Comparison of ENCODE assay signal across 1 cellular context in genomic region chr10:129865960-129866359, GRCh38.
A peak's percentile ranks its signal among the peaks of the same experiment; 100 is the strongest.
TF ChIP-seq lines count a peak whose summit lies in the region.

No MANE protein-coding gene starts in this region.

TF ChIP-seq in HepG2, 621 proteins besides CTCF, POLR2A, EP300 and RAD21 (continued from another document):
- TF ChIP-seq ZNF609 (CRISPR knock-in tag; IDR thresholded peaks at IDR 0.05; ENCODE audit: borderline replicate concordance) (peak; percentile 33; the same call in 1 of the 2 replicates), ZSCAN30 (CRISPR knock-in tag; IDR thresholded peaks at IDR 0.05) (no peak), NR2F1 (CRISPR knock-in tag; IDR thresholded peaks at IDR 0.05) (0 out of 4 replicates have a peak, but pooled peaks of 1 of the 2 experiments have one; percentile 18), ZSCAN25 (CRISPR knock-in tag; IDR thresholded peaks at IDR 0.05) (no peak), ZNF543 (CRISPR knock-in tag; IDR thresholded peaks at IDR 0.05) (no peak), SOX6 (IDR thresholded peaks at IDR 0.05) (no peak), SOX6 (CRISPR knock-in tag; IDR thresholded peaks at IDR 0.05) (peak; percentile 41; the same call in 1 of the 2 replicates), RARA (CRISPR knock-in tag; IDR thresholded peaks at IDR 0.05) (peak; percentile 75), HNF4G (IDR thresholded peaks at IDR 0.05; ENCODE audit: borderline replicate concordance, low read depth, low read length) (0 out of 2 replicates have a peak, but pooled peaks have one; percentile 29), HNF4G (CRISPR knock-in tag; IDR thresholded peaks at IDR 0.05; ENCODE audit: borderline replicate concordance, low read depth) (no peak), NCOR1 (IDR thresholded peaks at IDR 0.05; ENCODE audit: borderline replicate concordance, low read length) (0 out of 2 replicates have a peak, but pooled peaks have one; percentile 27), ZNF674 (CRISPR knock-in tag; IDR thresholded peaks at IDR 0.05; ENCODE audit: low read depth) (no peak), MATR3 (CRISPR knock-in tag; IDR thresholded peaks at IDR 0.05) (no peak), NR2F2 (IDR thresholded peaks at IDR 0.05; ENCODE audit: borderline replicate concordance, low read depth) (0 out of 2 replicates have a peak, but pooled peaks have one; percentile 19), ZSCAN31 (CRISPR knock-in tag; IDR thresholded peaks at IDR 0.05; ENCODE audit: low read depth) (no peak), NR2F6 (IDR thresholded peaks at IDR 0.05) (peak; percentile 57; the same call in 1 of the 2 replicates), NR2F6 (CRISPR knock-in tag; IDR thresholded peaks at IDR 0.05) (peak; percentile 49; the same call in 1 of the 2 replicates), RFX1 (IDR thresholded peaks at IDR 0.05) (no peak), SSRP1 (CRISPR knock-in tag; IDR thresholded peaks at IDR 0.05) (no peak)
- TF ChIP-seq, protein P1, sequence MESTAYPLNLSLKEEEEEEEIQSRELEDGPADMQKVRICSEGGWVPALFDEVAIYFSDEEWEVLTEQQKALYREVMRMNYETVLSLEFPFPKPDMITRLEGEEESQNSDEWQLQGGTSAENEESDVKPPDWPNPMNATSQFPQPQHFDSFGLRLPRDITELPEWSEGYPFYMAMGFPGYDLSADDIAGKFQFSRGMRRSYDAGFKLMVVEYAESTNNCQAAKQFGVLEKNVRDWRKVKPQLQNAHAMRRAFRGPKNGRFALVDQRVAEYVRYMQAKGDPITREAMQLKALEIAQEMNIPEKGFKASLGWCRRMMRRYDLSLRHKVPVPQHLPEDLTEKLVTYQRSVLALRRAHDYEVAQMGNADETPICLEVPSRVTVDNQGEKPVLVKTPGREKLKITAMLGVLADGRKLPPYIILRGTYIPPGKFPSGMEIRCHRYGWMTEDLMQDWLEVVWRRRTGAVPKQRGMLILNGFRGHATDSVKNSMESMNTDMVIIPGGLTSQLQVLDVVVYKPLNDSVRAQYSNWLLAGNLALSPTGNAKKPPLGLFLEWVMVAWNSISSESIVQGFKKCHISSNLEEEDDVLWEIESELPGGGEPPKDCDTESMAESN (CRISPR knock-in tag; conservative IDR thresholded peaks at IDR 0.05) = no peak
- TF ChIP-seq, protein P2, sequence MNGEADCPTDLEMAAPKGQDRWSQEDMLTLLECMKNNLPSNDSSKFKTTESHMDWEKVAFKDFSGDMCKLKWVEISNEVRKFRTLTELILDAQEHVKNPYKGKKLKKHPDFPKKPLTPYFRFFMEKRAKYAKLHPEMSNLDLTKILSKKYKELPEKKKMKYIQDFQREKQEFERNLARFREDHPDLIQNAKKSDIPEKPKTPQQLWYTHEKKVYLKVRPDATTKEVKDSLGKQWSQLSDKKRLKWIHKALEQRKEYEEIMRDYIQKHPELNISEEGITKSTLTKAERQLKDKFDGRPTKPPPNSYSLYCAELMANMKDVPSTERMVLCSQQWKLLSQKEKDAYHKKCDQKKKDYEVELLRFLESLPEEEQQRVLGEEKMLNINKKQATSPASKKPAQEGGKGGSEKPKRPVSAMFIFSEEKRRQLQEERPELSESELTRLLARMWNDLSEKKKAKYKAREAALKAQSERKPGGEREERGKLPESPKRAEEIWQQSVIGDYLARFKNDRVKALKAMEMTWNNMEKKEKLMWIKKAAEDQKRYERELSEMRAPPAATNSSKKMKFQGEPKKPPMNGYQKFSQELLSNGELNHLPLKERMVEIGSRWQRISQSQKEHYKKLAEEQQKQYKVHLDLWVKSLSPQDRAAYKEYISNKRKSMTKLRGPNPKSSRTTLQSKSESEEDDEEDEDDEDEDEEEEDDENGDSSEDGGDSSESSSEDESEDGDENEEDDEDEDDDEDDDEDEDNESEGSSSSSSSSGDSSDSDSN (CRISPR knock-in tag; IDR thresholded peaks at IDR 0.05) = no peak
